ENCODE assay signal across 9 cellular contexts in the genomic region with DNA sequence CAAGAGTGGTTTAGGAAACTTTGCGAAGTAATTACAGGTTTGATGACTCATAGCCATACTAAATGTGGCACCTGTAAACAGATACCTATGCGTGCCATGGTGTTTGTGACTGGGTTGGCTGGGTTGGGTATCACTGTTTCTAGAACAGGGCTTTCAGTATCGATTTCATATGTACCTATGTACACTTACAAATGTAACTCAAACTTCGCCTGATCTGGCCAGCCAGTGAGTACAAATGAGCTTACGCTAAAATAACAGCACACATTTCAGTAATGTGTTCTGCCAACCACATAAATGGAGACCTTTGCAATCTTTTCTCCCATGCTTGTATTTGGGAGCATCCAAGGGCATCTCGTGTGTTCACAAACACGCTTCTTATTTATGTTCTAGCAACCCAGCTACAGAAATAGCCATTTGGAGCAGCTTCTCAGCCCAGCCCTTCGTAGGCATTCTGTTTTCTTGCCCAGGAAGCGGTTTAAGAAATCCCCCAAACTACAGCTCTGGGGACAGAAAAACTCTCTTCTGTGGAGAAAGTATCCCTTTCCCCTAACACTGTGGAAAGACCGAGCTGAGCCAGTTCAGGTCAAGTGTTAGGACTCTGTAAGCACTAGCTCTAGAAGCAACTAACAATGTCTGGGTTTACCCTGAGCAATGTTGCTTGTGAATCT. TPM values are rescaled to one million over a fixed set of nuclear protein-coding genes. Genes with fewer than 3 reads are reported as not detected.
DNase-seq lines count a peak whose midpoint lies in the region; ATAC-seq and TF ChIP-seq lines count a peak whose summit lies in the region.
"Had no signal": no experiment of that assay in that cellular context is flagged by ENCODE, and none has a peak within 500 bp of the region (broad histone marks: within the 10 kb centered on the region; RNA-seq: fewer than 3 reads in every experiment).

No MANE protein-coding gene starts in this region.

- H3K9ac ChIP-seq in smooth muscle cell (ENCODE audit: low read depth) = no peak overlapping the region

- H3K36me3 Mint-ChIP-seq in CD4-positive, alpha-beta T cell (ENCODE audit: low read depth) = no peaks in the 10 kb centered on the region

- H3K36me3 ChIP-seq in smooth muscle cell (ENCODE audit: low read depth) (no peaks in the 10 kb centered on the region), ascending aorta (no peaks in the 10 kb centered on the region), prostate gland (no peaks in the 10 kb centered on the region)

- CTCF ChIA-PET in CD4-positive, alpha-beta T cell (lab: Charles Lee) = interaction anchor here (1.4 kb wide), 1 partner anchor 236 kb away, joined by 3 read pairs; no protein-coding TSS in a partner anchor

- H3K27me3 Mint-ChIP-seq in CD4-positive, alpha-beta T cell = no peaks in the 10 kb centered on the region

- no peak overlapping the region for H3K27ac ChIP-seq in CD4-positive, alpha-beta T cell (ENCODE audit: low read depth, low read length)
- H3K27ac ChIP-seq in smooth muscle cell (ENCODE audit: low read depth) (no peak overlapping the region), ascending aorta (no peak overlapping the region), prostate gland (no peak overlapping the region), dorsolateral prefrontal cortex (no peak overlapping the region)

- POLR2A ChIA-PET in CD4-positive, alpha-beta T cell (lab: Charles Lee) = interaction anchor here (0.8 to 2.5 kb wide), 7 partner anchors 10 to 433 kb away, joined by 3 to 30 read pairs (median 7); a partner anchor contains a TSS

- no peaks in the 10 kb centered on the region for H3F3A ChIP-seq in smooth muscle cell (ENCODE audit: low read depth)

- WGBS in smooth muscle cell (ENCODE audit: low lambda C conversion rate) = 91% methylated on average over 10 of the region's 10 CpGs
- WGBS in prostate gland = 78% methylated on average over 10 of the region's 10 CpGs

- H3K4me1 Mint-ChIP-seq in CD4-positive, alpha-beta T cell (ENCODE audit: low read depth) = peaks cover 53% of the 10 kb centered on the region
- H3K4me1 Mint-ChIP-seq: neural crest cell had no signal

- intact Hi-C loops in CD4-positive, alpha-beta T cell (cut with DNase I, micrococcal nuclease) = no loop called here
- intact Hi-C loops in ascending aorta (cut with DNase I) = no loop called here
- intact Hi-C loops in prostate gland (cut with DNase I) = no loop called here
- intact Hi-C loops in dorsolateral prefrontal cortex (cut with DNase I) = no loop called here

- no peaks in the 10 kb centered on the region for H4K20me1 ChIP-seq in smooth muscle cell (ENCODE audit: low read depth)

- H3K4me1 ChIP-seq in smooth muscle cell (ENCODE audit: low read depth) (no peaks in the 10 kb centered on the region), ascending aorta (no peaks in the 10 kb centered on the region), prostate gland (replicated peaks) (peaks cover 7% of the 10 kb centered on the region)

- DNase-seq in CD4-positive, alpha-beta T cell = peak in 8 of 10 experiments; percentile 20 to 43 (median 38)
- DNase-seq in activated T-cell treated with anti-CD3 and anti-CD28 coated beads, Interleukin-2, amount 50 U/mL, for 48 hours = peak; percentile 51 to 65
- no peak for DNase-seq in smooth muscle cell (lab: John Stamatoyannopoulos, UW; ENCODE audit: unreplicated experiment)
- no peak for DNase-seq in ascending aorta (ENCODE audit: low spot score in 2 of 2)
- no peak for DNase-seq in prostate gland (ENCODE audit: low spot score)
- no peak for DNase-seq in dorsolateral prefrontal cortex

- H3K79me2 ChIP-seq in smooth muscle cell (ENCODE audit: low read depth) = no peaks in the 10 kb centered on the region

- peak overlapping the region; percentile 22 for H2AFZ ChIP-seq in smooth muscle cell (ENCODE audit: low read depth)

- H3K27ac Mint-ChIP-seq in CD4-positive, alpha-beta T cell = peak overlapping the region; percentile 84

- ATAC-seq in CD4-positive, alpha-beta T cell (ENCODE audit: poor library complexity) = peak; percentile 88
- ATAC-seq in GM21390 (IDR thresholded peaks at IDR 0.05; ENCODE audit: unreplicated experiment) (peak; percentile 96), HG03575 (IDR thresholded peaks at IDR 0.05; ENCODE audit: extremely low read depth, insufficient number of reproducible peaks, low FRiP score, unreplicated experiment) (peak; percentile 88)

- H3K27me3 ChIP-seq in CD4-positive, alpha-beta T cell (ENCODE audit: control insufficient read depth, insufficient read depth, low read length) = no peaks in the 10 kb centered on the region
- H3K27me3 ChIP-seq in smooth muscle cell (ENCODE audit: low read depth) = no peaks in the 10 kb centered on the region
- H3K27me3 ChIP-seq in ascending aorta = no peaks in the 10 kb centered on the region
- H3K27me3 ChIP-seq in prostate gland (replicated peaks; ENCODE audit: insufficient read depth) = no peaks in the 10 kb centered on the region
- H3K27me3 ChIP-seq in dorsolateral prefrontal cortex = peaks cover 0 to 5% (median 0%) of the 10 kb centered on the region in 45 donors

- no peak overlapping the region for H3K4me2 ChIP-seq in smooth muscle cell

- H3K4me3 Mint-ChIP-seq in CD4-positive, alpha-beta T cell = peak overlapping the region; percentile 60
- H3K4me3 Mint-ChIP-seq: neural crest cell had no signal

- H3K9me3 ChIP-seq in CD4-positive, alpha-beta T cell (ENCODE audit: control insufficient read depth, low read length) = no peaks in the 10 kb centered on the region
- no peaks in the 10 kb centered on the region for H3K9me3 ChIP-seq in smooth muscle cell (replicated peaks; ENCODE audit: low read depth)
- H3K9me3 ChIP-seq in ascending aorta = no peaks in the 10 kb centered on the region
- no peaks in the 10 kb centered on the region for H3K9me3 ChIP-seq in prostate gland

- no peaks in the 10 kb centered on the region for H3K9me3 Mint-ChIP-seq in CD4-positive, alpha-beta T cell

- no peak for TF ChIP-seq POLR2A in prostate gland (IDR thresholded peaks at IDR 0.05)

- H3K4me3 ChIP-seq in smooth muscle cell = no peak overlapping the region
- no peak overlapping the region for H3K4me3 ChIP-seq in ascending aorta
- H3K4me3 ChIP-seq in prostate gland = no peak overlapping the region
- H3K4me3 ChIP-seq in dorsolateral prefrontal cortex = no peak overlapping the region

- TF ChIP-seq CTCF in CD4-positive, alpha-beta T cell (IDR thresholded peaks at IDR 0.05) = no peak
- no peak for TF ChIP-seq CTCF in smooth muscle cell (IDR thresholded peaks at IDR 0.05; ENCODE audit: borderline replicate concordance, insufficient read depth, poor library complexity, severe bottlenecking)
- no peak for TF ChIP-seq CTCF in ascending aorta (IDR thresholded peaks at IDR 0.05)
- TF ChIP-seq CTCF in prostate gland (IDR thresholded peaks at IDR 0.05) = no peak
- TF ChIP-seq CTCF in dorsolateral prefrontal cortex (IDR thresholded peaks at IDR 0.05 in 54 of 56, conservative IDR thresholded peaks at IDR 0.05 in 2 of 56; ENCODE audit: low read depth in 1 of 56, partially characterized antibody in 56 of 56) = no peak

RNA-seq across cellular contexts. Expression of a gene that starts 42.3 kb away (rescaled TPM):
- 10 to 100 TPM; 11.0 to 11.6 TPM for total RNA-seq in CD4-positive, alpha-beta T cell
- 14.7 and 15.9 TPM in 2 replicates for total RNA-seq in smooth muscle cell
- 5.4 and 6.6 TPM in 2 replicates for polyA plus RNA-seq in smooth muscle cell
- total RNA-seq in ascending aorta = 9.5 TPM
- 10 to 100 TPM; 12.4 to 18.9 TPM for total RNA-seq in prostate gland
- total RNA-seq in dorsolateral prefrontal cortex = 10 to 100 TPM; 14.8 to 35.5 (median 23.6) TPM

Comparison
In these comparisons a context has a peak if more than half of its experiments do, and no peak if none do; other contexts are left out.
1. DNase-seq: peak in CD4-positive, alpha-beta T cell (8 of 10) and activated T-cell treated with anti-CD3 and anti-CD28 coated beads, Interleukin-2, amount 50 U/mL, for 48 hours (2 of 2); none in smooth muscle cell (single experiment), ascending aorta (0 of 2), prostate gland (single experiment) and dorsolateral prefrontal cortex (0 of 10).
2. Peak in every context shown above with its lines, with median percentiles within 50 percentile points of each other: ATAC-seq.